Comparison of ENCODE assay signal across 28 cellular contexts in genomic region chr16:66199189-66199588, GRCh38.
DNase-seq lines count a peak whose midpoint lies in the region; ATAC-seq and TF ChIP-seq lines count a peak whose summit lies in the region.
"Had no signal": no experiment of that assay in that cellular context is flagged by ENCODE, and none has a peak within 500 bp of the region (broad histone marks: within the 10 kb centered on the region; RNA-seq: fewer than 3 reads in every experiment).

No MANE protein-coding gene starts in this region.

- H3K9ac ChIP-seq in IMR-90 (ENCODE audit: low read depth, low read length) (no peak overlapping the region), endodermal cell (ENCODE audit: extremely low read depth, low read length, poor library complexity, severe bottlenecking) (no peak overlapping the region)

- TF ChIP-seq RAD21 in IMR-90 (IDR thresholded peaks at IDR 0.05; ENCODE audit: low read length), result no peak

- intact Hi-C loops in IMR-90 (cut with micrococcal nuclease), result no loop called here
- intact Hi-C loops in right lobe of liver (cut with DNase I), result no loop called here

- no peak overlapping the region for H2BK15ac ChIP-seq in IMR-90 (ENCODE audit: low read depth, low read length)

- H3K4me2 ChIP-seq in IMR-90 (ENCODE audit: low read depth, low read length), result no peak overlapping the region

- no peak overlapping the region for H2BK120ac ChIP-seq in IMR-90 (ENCODE audit: low read depth, low read length)

- no peak overlapping the region for H3K18ac ChIP-seq in IMR-90 (ENCODE audit: low read depth, low read length)

- H3K56ac ChIP-seq in IMR-90 (ENCODE audit: extremely low read depth, insufficient read depth, low read length), result no peak overlapping the region

- H4K91ac ChIP-seq in IMR-90 (ENCODE audit: insufficient read depth, low read depth, low read length), result no peak overlapping the region

- H2BK20ac ChIP-seq in IMR-90 (ENCODE audit: low read depth, low read length), result no peak overlapping the region

- in situ Hi-C loops in IMR-90 (cut with MboI; ENCODE audit: low sequenced_read_pairs), result no loop called here

- TF ChIP-seq CTCF in IMR-90 (conservative IDR thresholded peaks at IDR 0.05; ENCODE audit: low read depth, low read length), result no peak
- TF ChIP-seq CTCF in endodermal cell (conservative IDR thresholded peaks at IDR 0.05), result no peak
- no peak for TF ChIP-seq CTCF in right lobe of liver (IDR thresholded peaks at IDR 0.05)

- ATAC-seq in IMR-90 (ENCODE audit: low read depth), result peak; percentile 37; the same call in 1 of the 2 replicates
- ATAC-seq in right lobe of liver, result peak; percentile 79 to 90 (median 86)
- ATAC-seq in GM21423 (IDR thresholded peaks at IDR 0.05; ENCODE audit: unreplicated experiment), result no peak
- ATAC-seq in HG02759 (IDR thresholded peaks at IDR 0.05; ENCODE audit: unreplicated experiment), result no peak
- no peak for ATAC-seq in GM18870 (IDR thresholded peaks at IDR 0.05; ENCODE audit: unreplicated experiment)
- ATAC-seq: gastroesophageal sphincter, GM12878, lower lobe of right lung, PC-3 had no signal

- no peak overlapping the region for H3K23ac ChIP-seq in IMR-90 (ENCODE audit: low read depth, low read length)

- no peak overlapping the region for H2AK5ac ChIP-seq in IMR-90 (ENCODE audit: low read depth, low read length)

- CTCF ChIA-PET in IMR-90 (lab: Yijun Ruan, JAX), result no interaction called here

- TF ChIP-seq POLR2A in IMR-90 (IDR thresholded peaks at IDR 0.05; ENCODE audit: low read depth, low read length) (no peak), right lobe of liver (IDR thresholded peaks at IDR 0.05) (no peak)

- H3K4me1 Mint-ChIP-seq in endodermal cell, result peaks cover 14% of the 10 kb centered on the region
- H3K4me1 Mint-ChIP-seq: activated B cell treated with CpG ODN at 0.5 μM for 24 hours; activated naive CD4-positive, alpha-beta T cell treated with anti-CD3 and anti-CD28 coated beads, Interleukin-2, amount 10 ng/mL, durations not matched to agents 7 days and 5 days; central memory CD8-positive, alpha-beta T cell; neural crest cell had no signal

- H3K9me3 ChIP-seq in IMR-90 (ENCODE audit: control insufficient read depth, insufficient read depth, low read length) (no peaks in the 10 kb centered on the region), endodermal cell (ENCODE audit: control insufficient read depth, low read length) (no peaks in the 10 kb centered on the region), right lobe of liver (no peaks in the 10 kb centered on the region)
- H3K9me3 ChIP-seq: Caco-2, gastroesophageal sphincter, lower lobe of right lung, sigmoid colon had no signal

- dilution Hi-C loops in IMR-90 (cut with HindIII; ENCODE audit: low sequenced_read_pairs, unreplicated experiment), result no loop called here

- H3K27me3 Mint-ChIP-seq in endodermal cell (ENCODE audit: insufficient read depth), result no peaks in the 10 kb centered on the region

- H3K9me3 Mint-ChIP-seq in endodermal cell, result no peaks in the 10 kb centered on the region
- H3K9me3 Mint-ChIP-seq: activated B cell treated with CpG ODN at 0.5 μM for 24 hours; activated naive CD4-positive, alpha-beta T cell treated with anti-CD3 and anti-CD28 coated beads, Interleukin-2, amount 10 ng/mL, durations not matched to agents 7 days and 5 days; activated T-helper 1 cell treated with anti-CD3 and anti-CD28 coated beads, Interleukin-12 subunit alpha, Interleukin-12 subunit beta, Interleukin-2, Interleukin-4 antibody, amounts not matched to agents 30 ng/mL and 10 ng/mL and 1 ng/mL, durations not matched to agents 14 hours and 24 hours and 36 hours; central memory CD8-positive, alpha-beta T cell; neural crest cell; type B pancreatic cell had no signal

- no peak overlapping the region for H3K27ac Mint-ChIP-seq in endodermal cell
- H3K27ac Mint-ChIP-seq: activated B cell treated with CpG ODN at 0.5 μM for 24 hours; activated naive CD4-positive, alpha-beta T cell treated with anti-CD3 and anti-CD28 coated beads, Interleukin-2, amount 10 ng/mL, durations not matched to agents 7 days and 5 days; activated T-helper 1 cell treated with anti-CD3 and anti-CD28 coated beads, Interleukin-12 subunit alpha, Interleukin-12 subunit beta, Interleukin-2, Interleukin-4 antibody, amounts not matched to agents 30 ng/mL and 10 ng/mL and 1 ng/mL, durations not matched to agents 14 hours and 24 hours and 36 hours; type B pancreatic cell had no signal

- H3K79me1 ChIP-seq in IMR-90 (ENCODE audit: low read depth in 1 of 2, low read length in 2 of 2), result no peaks in the 10 kb centered on the region

- no peaks in the 10 kb centered on the region for H3K27me3 ChIP-seq in IMR-90 (ENCODE audit: control insufficient read depth, insufficient read depth, low read length)
- no peaks in the 10 kb centered on the region for H3K27me3 ChIP-seq in endodermal cell (ENCODE audit: control insufficient read depth, insufficient read depth, low read length, poor library complexity, severe bottlenecking)
- H3K27me3 ChIP-seq in right lobe of liver, result no peaks in the 10 kb centered on the region
- H3K27me3 ChIP-seq: sigmoid colon had no signal

- no peak overlapping the region for H2AFZ ChIP-seq in IMR-90 (replicated peaks; ENCODE audit: low read length, poor library complexity)

- H3K36me3 ChIP-seq in IMR-90 (ENCODE audit: control insufficient read depth, insufficient read depth, low read length) (no peaks in the 10 kb centered on the region), endodermal cell (ENCODE audit: control insufficient read depth, insufficient read depth, low read length) (no peaks in the 10 kb centered on the region), right lobe of liver (no peaks in the 10 kb centered on the region)
- H3K36me3 ChIP-seq: gastroesophageal sphincter, lower lobe of right lung, sigmoid colon had no signal

- no peak overlapping the region for H3K14ac ChIP-seq in IMR-90 (replicated peaks; ENCODE audit: low read depth, low read length)

- H3K4ac ChIP-seq in IMR-90 (ENCODE audit: low read depth, low read length), result no peak overlapping the region

- no peak overlapping the region for H3K4me3 Mint-ChIP-seq in endodermal cell
- H3K4me3 Mint-ChIP-seq: activated B cell treated with CpG ODN at 0.5 μM for 24 hours; activated naive CD4-positive, alpha-beta T cell treated with anti-CD3 and anti-CD28 coated beads, Interleukin-2, amount 10 ng/mL, durations not matched to agents 7 days and 5 days; activated T-helper 1 cell treated with anti-CD3 and anti-CD28 coated beads, Interleukin-12 subunit alpha, Interleukin-12 subunit beta, Interleukin-2, Interleukin-4 antibody, amounts not matched to agents 30 ng/mL and 10 ng/mL and 1 ng/mL, durations not matched to agents 14 hours and 24 hours and 36 hours; central memory CD8-positive, alpha-beta T cell; neural crest cell; type B pancreatic cell had no signal

- no CpG with 5 or more reads among the region's 1 CpG for WGBS in IMR-90 (ENCODE audit: extremely low coverage in 2 of 2, insufficient read length in 1 of 2), 2 experiments
- WGBS in endodermal cell (ENCODE audit: insufficient coverage in 1 of 2, insufficient read length in 1 of 2), 2 experiments, result 80 to 91% methylated on average over 1 of the region's 1 CpG
- 12% methylated on average over 1 of the region's 1 CpG for WGBS in right lobe of liver (ENCODE audit: insufficient coverage, low coverage, low lambda C conversion rate, missing lambda C conversion rate)

- no TSS peak for BruUV-seq in IMR-90 (replicated peaks; lab: Mats Ljungman, UMichigan)

- no peak overlapping the region for H2BK5ac ChIP-seq in IMR-90 (ENCODE audit: low read depth, low read length, poor library complexity, severe bottlenecking)

- no peaks in the 10 kb centered on the region for H4K20me1 ChIP-seq in IMR-90 (ENCODE audit: insufficient read depth, low read length)

- POLR2A ChIA-PET in IMR-90 (lab: Charles Lee; ENCODE audit: unreplicated experiment), result no interaction called here

- DNase-seq in AG20443 (ENCODE audit: low spot score) (peak; percentile 53), IMR-90 (peak; percentile 28), endodermal cell (peak; percentile 6), right lobe of liver (peak in 1 of 3 donors; percentile 59), Ammon's horn (ENCODE audit: low spot score) (no peak)
- DNase-seq: activated B cell treated with CpG ODN at 0.5 μM for 24 hours; activated CD4-positive, alpha-beta T cell treated with anti-CD3 and anti-CD28 coated beads, Interleukin-2, amount 50 U/mL, for 4 hours; activated naive CD4-positive, alpha-beta T cell treated with anti-CD3 and anti-CD28 coated beads, Interleukin-2, amount 10 ng/mL, durations not matched to agents 7 days and 5 days; aorta; Caco-2; hypothalamus; lower lobe of right lung; NCI-H2081; NCI-H446; PC-3; SHP77 treated with DMSO at 0.1 percent for 48 hours; sigmoid colon; stimulated activated CD8-positive, alpha-beta memory T cell treated with anti-CD3 and anti-CD28 coated beads, Interleukin-4, amount 100 ng/mL, for 48 hours had no signal

- H4K8ac ChIP-seq in IMR-90 (ENCODE audit: low read depth in 2 of 2, low read length in 2 of 2), result no peak overlapping the region

- no peaks in the 10 kb centered on the region for H3K36me3 Mint-ChIP-seq in endodermal cell (ENCODE audit: low read depth)
- H3K36me3 Mint-ChIP-seq: activated naive CD4-positive, alpha-beta T cell treated with anti-CD3 and anti-CD28 coated beads, Interleukin-2, amount 10 ng/mL, durations not matched to agents 7 days and 5 days; type B pancreatic cell had no signal

- no peak overlapping the region for H4K5ac ChIP-seq in IMR-90 (ENCODE audit: low read depth, low read length)

- no peaks in the 10 kb centered on the region for H3K9me1 ChIP-seq in IMR-90 (ENCODE audit: insufficient read depth, low read length)

- H2AK9ac ChIP-seq in IMR-90 (replicated peaks; ENCODE audit: low read depth, low read length, poor library complexity), result no peak overlapping the region

- H3K27ac ChIP-seq in IMR-90 (ENCODE audit: insufficient read depth, low read length) (no peak overlapping the region), endodermal cell (ENCODE audit: low read depth, low read length) (no peak overlapping the region), right lobe of liver (peak overlapping the region in 1 of 3 donors; percentile 36)
- H3K27ac ChIP-seq: gastroesophageal sphincter, HL-60, lower lobe of right lung, sigmoid colon had no signal

- H3K4me1 ChIP-seq in IMR-90 (ENCODE audit: control insufficient read depth, insufficient read depth, low read length) (no peaks in the 10 kb centered on the region), endodermal cell (ENCODE audit: control insufficient read depth, insufficient read depth, low read length) (no peaks in the 10 kb centered on the region), right lobe of liver (peaks cover 0 to 23% (median 10%) of the 10 kb centered on the region in 4 donors)
- H3K4me1 ChIP-seq: Caco-2, gastroesophageal sphincter, lower lobe of right lung, sigmoid colon had no signal

- H3K4me3 ChIP-seq in IMR-90 (ENCODE audit: insufficient read depth, low read depth, low read length), result no peak overlapping the region
- H3K4me3 ChIP-seq in endodermal cell (ENCODE audit: low read length), result no peak overlapping the region
- H3K4me3 ChIP-seq in right lobe of liver, result no peak overlapping the region
- H3K4me3 ChIP-seq: gastroesophageal sphincter, GM12878, lower lobe of right lung, sigmoid colon had no signal

TF ChIP-seq in IMR-90, 13 proteins besides CTCF, POLR2A, EP300 and RAD21 (continues in another document):
- no peak for TF ChIP-seq SMC3 (IDR thresholded peaks at IDR 0.05; ENCODE audit: low read depth, low read length)
- TF ChIP-seq FOS (IDR thresholded peaks at IDR 0.05; ENCODE audit: low read depth, low read length), result no peak
- TF ChIP-seq RFX5 (IDR thresholded peaks at IDR 0.05; ENCODE audit: low read depth, low read length), result no peak

Comparison
In these comparisons a context has a peak if more than half of its experiments do, and no peak if none do; other contexts are left out.
1. ATAC-seq: peak in IMR-90 (single experiment) and right lobe of liver (4 of 4); none in GM21423 (single experiment), HG02759 (single experiment) and GM18870 (single experiment).